Comparison of ENCODE assay signal across 15 cellular contexts in the genomic region with DNA sequence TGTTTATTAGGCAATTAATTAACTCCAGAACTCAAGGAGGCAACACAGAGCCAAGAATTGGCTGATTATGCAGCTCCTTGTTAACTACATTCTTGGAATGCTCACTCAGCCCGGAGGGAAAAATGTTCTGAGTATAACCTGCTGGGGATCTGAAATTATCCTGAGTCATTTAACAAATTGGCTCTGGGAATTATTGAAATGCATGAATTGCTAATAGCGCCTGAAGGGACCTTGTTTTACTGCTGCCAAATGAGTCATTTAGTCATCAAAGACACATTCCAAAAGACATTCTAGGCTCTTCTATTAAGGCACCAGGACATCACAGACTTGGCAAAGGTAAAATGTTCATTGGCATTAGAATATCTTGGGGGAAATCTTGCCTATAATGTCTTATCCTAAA. TPM values are rescaled to one million over a fixed set of nuclear protein-coding genes. Genes with fewer than 3 reads are reported as not detected.
A peak's percentile ranks its signal among the peaks of the same experiment; 100 is the strongest.
DNase-seq lines count a peak whose midpoint lies in the region; ATAC-seq and TF ChIP-seq lines count a peak whose summit lies in the region.
"Had no signal": no experiment of that assay in that cellular context is flagged by ENCODE, and none has a peak within 500 bp of the region (broad histone marks: within the 10 kb centered on the region; RNA-seq: fewer than 3 reads in every experiment).

No MANE protein-coding gene starts in this region.

- peak; percentile 87 for ATAC-seq in omental fat pad (ENCODE audit: low FRiP score)
- ATAC-seq: naive thymus-derived CD4-positive, alpha-beta T cell; right lobe of liver had no signal

- DNase-seq in EL (peak; percentile 92), RKO (ENCODE audit: low spot score) (peak; percentile 11), epithelial cell of esophagus (ENCODE audit: low read depth) (peak; percentile 87), omental fat pad (ENCODE audit: low spot score) (no peak), GM19238 (ENCODE audit: insufficient read length, low spot score) (no peak), NCI-H2196 treated with DMSO at 0.1 percent for 48 hours (lab: John Stamatoyannopoulos, UW; ENCODE audit: unreplicated experiment) (no peak), GDM1 (lab: John Stamatoyannopoulos, UW) (no peak)
- DNase-seq in activated CD4-positive, alpha-beta T cell treated with anti-CD3 and anti-CD28 coated beads, Interleukin-2, amount 50 U/mL, for 1 hour = no peak
- DNase-seq: activated naive CD4-positive, alpha-beta T cell; naive thymus-derived CD4-positive, alpha-beta T cell; NCI-H446; Peyer's patch; right lobe of liver had no signal

- H3K4me3 ChIP-seq in epithelial cell of esophagus (ENCODE audit: low read length) = no peak overlapping the region
- H3K4me3 ChIP-seq: Peyer's patch, right lobe of liver had no signal

- no peak for TF ChIP-seq CTCF in epithelial cell of esophagus (IDR thresholded peaks at IDR 0.05; ENCODE audit: insufficient read depth, low read depth, low read length, missing control alignments)
- TF ChIP-seq CTCF in omental fat pad (IDR thresholded peaks at IDR 0.05) = no peak

RNA-seq across cellular contexts. Expression of a gene that starts 13.0 kb away (rescaled TPM):
- under 1 TPM in 2 of 4 donors, not detected in 2; 0.09 to 0.84 TPM for total RNA-seq in omental fat pad
- total RNA-seq: frontal cortex, kidney epithelial cell, Peyer's patch had no signal

RNA-seq across cellular contexts. Expression of a gene that starts 19.9 kb away (rescaled TPM):
- 10 to 100 TPM in 2 of 4 donors, under 1 TPM in 1, not detected in 1; 0.19 to 51.2 (median 35.1) TPM for total RNA-seq in omental fat pad
- total RNA-seq: kidney epithelial cell, Peyer's patch had no signal

RNA-seq across cellular contexts. Expression of a gene that starts 20.8 kb away (rescaled TPM):
- total RNA-seq in omental fat pad = 100 to 1,000 TPM; 165 to 335 (median 268) TPM

Comparison
In these comparisons a context has a peak if more than half of its experiments do, and no peak if none do; other contexts are left out.
1. DNase-seq: peak in EL (single experiment), RKO (single experiment) and epithelial cell of esophagus (single experiment); none in omental fat pad (single experiment), activated CD4-positive, alpha-beta T cell treated with anti-CD3 and anti-CD28 coated beads, Interleukin-2, amount 50 U/mL, for 1 hour (single experiment), GM19238 (single experiment), NCI-H2196 treated with DMSO at 0.1 percent for 48 hours (single experiment) and GDM1 (single experiment).